In the genomic region with DNA sequence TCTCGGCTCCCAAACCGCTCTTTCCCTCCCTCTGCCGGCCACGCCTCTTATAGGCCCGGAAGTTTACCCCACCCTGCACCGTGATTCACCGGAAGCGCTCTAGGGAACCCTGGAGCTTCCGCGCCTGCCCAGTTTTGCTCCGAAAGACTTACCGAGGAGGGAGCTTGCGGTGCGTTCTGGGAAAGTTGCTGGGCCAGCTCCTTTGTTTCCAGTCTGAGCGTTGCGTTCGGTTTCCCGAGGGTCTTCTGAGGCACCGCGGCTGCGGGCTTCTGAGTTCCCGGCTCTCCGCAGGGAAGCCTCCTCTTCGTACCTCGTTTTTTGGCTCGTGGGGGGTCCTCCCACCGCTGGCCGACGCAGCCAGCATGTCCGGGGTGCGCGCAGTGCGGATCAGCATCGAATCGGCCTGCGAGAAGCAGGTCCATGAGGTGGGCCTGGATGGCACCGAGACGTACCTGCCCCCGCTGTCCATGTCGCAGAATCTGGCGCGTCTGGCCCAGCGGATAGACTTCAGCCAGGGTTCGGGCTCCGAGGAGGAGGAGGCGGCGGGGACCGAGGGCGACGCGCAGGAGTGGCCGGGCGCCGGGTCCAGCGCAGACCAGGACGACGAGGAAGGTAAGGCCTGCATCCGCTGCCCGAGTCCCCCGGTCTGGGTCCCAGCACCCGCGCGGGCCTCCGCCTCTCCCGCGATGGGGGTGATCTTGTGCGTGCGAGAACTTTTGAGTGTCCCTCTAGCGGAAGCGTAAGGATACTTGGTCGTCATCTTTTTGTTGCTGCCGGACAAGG, we compare ENCODE assay signal across 8 cellular contexts. TPM values are rescaled to one million over a fixed set of nuclear protein-coding genes. Genes with fewer than 3 reads are reported as not detected.
A peak's percentile ranks its signal among the peaks of the same experiment; 100 is the strongest.
DNase-seq lines count a peak whose midpoint lies in the region; ATAC-seq, FAIRE-seq and TF ChIP-seq lines count a peak whose summit lies in the region.

A gene with protein sequence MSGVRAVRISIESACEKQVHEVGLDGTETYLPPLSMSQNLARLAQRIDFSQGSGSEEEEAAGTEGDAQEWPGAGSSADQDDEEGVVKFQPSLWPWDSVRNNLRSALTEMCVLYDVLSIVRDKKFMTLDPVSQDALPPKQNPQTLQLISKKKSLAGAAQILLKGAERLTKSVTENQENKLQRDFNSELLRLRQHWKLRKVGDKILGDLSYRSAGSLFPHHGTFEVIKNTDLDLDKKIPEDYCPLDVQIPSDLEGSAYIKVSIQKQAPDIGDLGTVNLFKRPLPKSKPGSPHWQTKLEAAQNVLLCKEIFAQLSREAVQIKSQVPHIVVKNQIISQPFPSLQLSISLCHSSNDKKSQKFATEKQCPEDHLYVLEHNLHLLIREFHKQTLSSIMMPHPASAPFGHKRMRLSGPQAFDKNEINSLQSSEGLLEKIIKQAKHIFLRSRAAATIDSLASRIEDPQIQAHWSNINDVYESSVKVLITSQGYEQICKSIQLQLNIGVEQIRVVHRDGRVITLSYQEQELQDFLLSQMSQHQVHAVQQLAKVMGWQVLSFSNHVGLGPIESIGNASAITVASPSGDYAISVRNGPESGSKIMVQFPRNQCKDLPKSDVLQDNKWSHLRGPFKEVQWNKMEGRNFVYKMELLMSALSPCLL (plus strand): TSS at position 131 of the 783 bp plus-strand sequence. CDS start 232 bp downstream, at position 363.

- FAIRE-seq in RCC 7860 (lab: Jason Lieb, UNC), result peak; percentile 67

- intact Hi-C loops in esophagus squamous epithelium (cut with DNase I), result loop anchor here (5.0 kb wide), 1 partner anchor 37 kb away; no protein-coding TSS in a partner anchor

- peak; percentile 97 for ATAC-seq in GM21786 (IDR thresholded peaks at IDR 0.05; ENCODE audit: unreplicated experiment)
- peak; percentile 95 to 96 for ATAC-seq in activated T-cell treated with anti-CD3 and anti-CD28 coated beads, Interleukin-2, amount 50 U/mL, for 72 hours (replicated peaks in 1 of 2)

- peaks cover 23% of the 10 kb centered on the region for H4K20me1 ChIP-seq in DOHH2 (ENCODE audit: control insufficient read depth, insufficient read depth, low read depth, low read length)

- no peaks in the 10 kb centered on the region for H3K9me3 ChIP-seq in DOHH2 (ENCODE audit: control insufficient read depth, insufficient read depth, low read length)
- H3K9me3 ChIP-seq in KOPT-K1 (ENCODE audit: insufficient read depth, low read length, poor library complexity, severe bottlenecking), result no peaks in the 10 kb centered on the region
- no peaks in the 10 kb centered on the region for H3K9me3 ChIP-seq in esophagus squamous epithelium

- H3K27me3 Mint-ChIP-seq in activated T-cell treated with anti-CD3 and anti-CD28 coated beads, Interleukin-2, amount 50 U/mL, for 72 hours (ENCODE audit: low read depth), result no peaks in the 10 kb centered on the region

- H3K4me3 Mint-ChIP-seq in activated T-cell treated with anti-CD3 and anti-CD28 coated beads, Interleukin-2, amount 50 U/mL, for 72 hours, result peak within 1 kb of the TSS; percentile 98 to 100

- peaks cover 68% of the 10 kb centered on the region for H3K79me2 ChIP-seq in DOHH2 (ENCODE audit: control insufficient read depth, low read length)

- H3K4me3 ChIP-seq in DOHH2 (ENCODE audit: low read length), result peak within 1 kb of the TSS; percentile 97
- H3K4me3 ChIP-seq in esophagus squamous epithelium, result peak within 1 kb of the TSS; percentile 79 to 99 (median 88)

- TF ChIP-seq CTCF in DOHH2 (IDR thresholded peaks at IDR 0.05; ENCODE audit: low read depth, low read length, poor library complexity, severe bottlenecking), result peak; percentile 51
- TF ChIP-seq CTCF in esophagus squamous epithelium (IDR thresholded peaks at IDR 0.05), result peak; percentile 33 to 63 (median 46)

- H3K27ac ChIP-seq in DOHH2 (ENCODE audit: low read depth, low read length) (peak within 1 kb of the TSS; percentile 74), KOPT-K1 (ENCODE audit: low read depth, low read length, poor library complexity, severe bottlenecking) (peak within 1 kb of the TSS; percentile 93), esophagus squamous epithelium (peak within 1 kb of the TSS; percentile 90 to 97 (median 94))

- DNase-seq in RCC 7860 (ENCODE audit: low spot score) (peak; percentile 79), esophagus squamous epithelium (lab: John Stamatoyannopoulos, UW) (peak; percentile 52), myocyte (ENCODE audit: low read depth) (peak; percentile 96)
- peak; percentile 89 to 90 for DNase-seq in activated T-cell treated with anti-CD3 and anti-CD28 coated beads, Interleukin-2, amount 50 U/mL, for 72 hours
- peak; percentile 73 to 87 for DNase-seq in stimulated activated CD8-positive, alpha-beta memory T cell treated with anti-CD3 and anti-CD28 coated beads, Interleukin-7, amount 100 ng/mL, for 48 hours (ENCODE audit: extremely low read depth in 1 of 2, low read depth in 1 of 2)

- no peaks in the 10 kb centered on the region for H3K27me3 ChIP-seq in DOHH2 (ENCODE audit: control insufficient read depth, low read length)
- H3K27me3 ChIP-seq in esophagus squamous epithelium, result no peaks in the 10 kb centered on the region

- peak in 3 of 4 donors; percentile 78 to 89 (median 81) for TF ChIP-seq POLR2A in esophagus squamous epithelium (IDR thresholded peaks at IDR 0.05)

- H3K36me3 Mint-ChIP-seq in activated T-cell treated with anti-CD3 and anti-CD28 coated beads, Interleukin-2, amount 50 U/mL, for 72 hours (ENCODE audit: insufficient read depth in 2 of 2), result peaks cover 10 to 21% of the 10 kb centered on the region in 2 donors

- peaks cover 48% of the 10 kb centered on the region for H3K36me3 ChIP-seq in DOHH2 (ENCODE audit: control insufficient read depth, low read length)
- H3K36me3 ChIP-seq in KOPT-K1 (ENCODE audit: insufficient read depth, low read length), result peaks cover 30% of the 10 kb centered on the region
- peaks cover 0 to 21% (median 2%) of the 10 kb centered on the region in 3 donors for H3K36me3 ChIP-seq in esophagus squamous epithelium

- H3F3A ChIP-seq in DOHH2 (ENCODE audit: control insufficient read depth, insufficient read depth), result no peaks in the 10 kb centered on the region

- no peaks in the 10 kb centered on the region for H3K9me3 Mint-ChIP-seq in activated T-cell treated with anti-CD3 and anti-CD28 coated beads, Interleukin-2, amount 50 U/mL, for 72 hours

- peak within 1 kb of the TSS; percentile 97 for H3K27ac Mint-ChIP-seq in activated T-cell treated with anti-CD3 and anti-CD28 coated beads, Interleukin-2, amount 50 U/mL, for 72 hours

- H3K4me2 ChIP-seq in DOHH2 (ENCODE audit: low read length), result peak within 1 kb of the TSS; percentile 97

- H3K4me1 Mint-ChIP-seq in activated T-cell treated with anti-CD3 and anti-CD28 coated beads, Interleukin-2, amount 50 U/mL, for 72 hours (ENCODE audit: low read depth), result peaks cover 48% of the 10 kb centered on the region

- 0% methylated on average over 14 to 24 of the region's 72 CpGs for WGBS in esophagus squamous epithelium, 2 donors

- no peaks in the 10 kb centered on the region for H3K9me2 ChIP-seq in DOHH2 (replicated peaks; ENCODE audit: control insufficient read depth, low read length)

- H3K4me1 ChIP-seq in DOHH2 (ENCODE audit: control insufficient read depth, low read length), result peaks cover 25% of the 10 kb centered on the region
- H3K4me1 ChIP-seq in esophagus squamous epithelium, result peaks cover 5 to 42% (median 28%) of the 10 kb centered on the region in 3 donors

RNA-seq across cellular contexts. Expression of the gene that starts here (rescaled TPM):
- total RNA-seq in activated T-cell treated with anti-CD3 and anti-CD28 coated beads, Interleukin-2, amount 50 U/mL, for 72 hours, result 10 to 100 TPM; 38.2 to 39.2 TPM
- 10 to 100 TPM; 11.3 to 25.9 (median 17.1) TPM for total RNA-seq in esophagus squamous epithelium
- total RNA-seq in myocyte, result 27.9 and 35.7 TPM in 2 replicates
- 13.1 TPM for polyA plus RNA-seq in myocyte (2012)

Comparison
In these comparisons a context has a peak if more than half of its experiments do, and no peak if none do; other contexts are left out.
1. Peak in every context shown above with its lines: DNase-seq, ATAC-seq, H3K4me3 ChIP-seq and H3K27ac ChIP-seq.